In genomic region chr10:25017661-25018060, GRCh38 we compare ENCODE assay signal across 8 cellular contexts. TPM values are rescaled to one million over a fixed set of nuclear protein-coding genes. Genes with fewer than 3 reads are reported as not detected.
A peak's percentile ranks its signal among the peaks of the same experiment; 100 is the strongest.
DNase-seq lines count a peak whose midpoint lies in the region; TF ChIP-seq lines count a peak whose summit lies in the region.

No MANE protein-coding gene starts in this region.

- H2BK15ac ChIP-seq in mesenchymal stem cell (ENCODE audit: low read depth, poor library complexity, severe bottlenecking) = no peak overlapping the region

- H3K27ac ChIP-seq in right atrium auricular region (peak overlapping the region; percentile 92 to 93), ascending aorta (peak overlapping the region; percentile 85 to 88), mesenchymal stem cell (ENCODE audit: low read length, poor library complexity, severe bottlenecking) (no peak overlapping the region), uterus (peak overlapping the region; percentile 91 to 94)

- intact Hi-C loops in cardiac septum (cut with DNase I) (loop anchor here (2.0 kb wide), 1 partner anchor 295 kb away; the partner anchor contains the start of gene ARHGAP21), ascending aorta (cut with DNase I) (loop anchor here (2.0 to 5.0 kb wide), 3 partner anchors 60 to 157 kb away; partner anchors contain the start of gene GPR158), uterus (cut with DNase I; ENCODE audit: low total_unique reads) (no loop called here)

- no peak overlapping the region for H4K8ac ChIP-seq in mesenchymal stem cell (ENCODE audit: low read length)

- H2AFZ ChIP-seq in mesenchymal stem cell (ENCODE audit: low read depth, low read length) = no peak overlapping the region

- no peak overlapping the region for H2AK5ac ChIP-seq in mesenchymal stem cell (ENCODE audit: low read length, severe bottlenecking)

- no peak overlapping the region for H3K4ac ChIP-seq in mesenchymal stem cell (ENCODE audit: low read depth in 1 of 2, low read length in 2 of 2)

- no peaks in the 10 kb centered on the region for H3K36me3 ChIP-seq in right atrium auricular region
- no peaks in the 10 kb centered on the region for H3K36me3 ChIP-seq in ascending aorta
- H3K36me3 ChIP-seq in mesenchymal stem cell (ENCODE audit: control insufficient read depth in 1 of 2, insufficient read depth in 2 of 2, low read depth in 1 of 2, low read length in 2 of 2) = no peaks in the 10 kb centered on the region
- H3K36me3 ChIP-seq in uterus = no peaks in the 10 kb centered on the region

- no peak overlapping the region for H2BK12ac ChIP-seq in mesenchymal stem cell (ENCODE audit: low read length in 2 of 2)

- H3K23ac ChIP-seq in mesenchymal stem cell (ENCODE audit: low read length in 2 of 2) = no peak overlapping the region

- H3K27me3 ChIP-seq in right atrium auricular region (no peaks in the 10 kb centered on the region), ascending aorta (no peaks in the 10 kb centered on the region), mesenchymal stem cell (ENCODE audit: control insufficient read depth in 1 of 2, insufficient read depth in 1 of 2, low read length in 2 of 2) (no peaks in the 10 kb centered on the region), uterus (no peaks in the 10 kb centered on the region)

- no peak overlapping the region for H3K4me2 ChIP-seq in mesenchymal stem cell (ENCODE audit: low read length, poor library complexity, severe bottlenecking)

- H3K9me3 ChIP-seq in right atrium auricular region (no peaks in the 10 kb centered on the region), ascending aorta (no peaks in the 10 kb centered on the region), mesenchymal stem cell (ENCODE audit: control insufficient read depth, low read length) (no peaks in the 10 kb centered on the region), uterus (no peaks in the 10 kb centered on the region)

- WGBS in mesenchymal stem cell = 95% methylated on average over 5 of the region's 6 CpGs

- peaks cover 3% of the 10 kb centered on the region for H3K79me1 ChIP-seq in mesenchymal stem cell (replicated peaks; ENCODE audit: low read length, poor library complexity, severe bottlenecking)

- H2BK120ac ChIP-seq in mesenchymal stem cell (ENCODE audit: low read depth, low read length) = no peak overlapping the region

- H3K4me1 ChIP-seq in right atrium auricular region (peaks cover 0 to 13% of the 10 kb centered on the region in 2 donors), ascending aorta (peaks cover 0 to 9% of the 10 kb centered on the region in 2 donors), mesenchymal stem cell (ENCODE audit: control insufficient read depth, insufficient read depth, low read depth, low read length) (no peaks in the 10 kb centered on the region), uterus (no peaks in the 10 kb centered on the region)

- H3K14ac ChIP-seq in mesenchymal stem cell (ENCODE audit: low read length in 2 of 2) = no peak overlapping the region

- no peak for TF ChIP-seq POLR2A in uterus (IDR thresholded peaks at IDR 0.05)

- H3K18ac ChIP-seq in mesenchymal stem cell (ENCODE audit: low read depth in 1 of 2, low read length in 2 of 2) = no peak overlapping the region

- H2BK5ac ChIP-seq in mesenchymal stem cell (ENCODE audit: low read depth, low read length, poor library complexity, severe bottlenecking) = no peak overlapping the region

- peak overlapping the region; percentile 96 for H3K9ac ChIP-seq in mesenchymal stem cell (ENCODE audit: low read length)

- TF ChIP-seq CTCF in right atrium auricular region (IDR thresholded peaks at IDR 0.05) (no peak), ascending aorta (IDR thresholded peaks at IDR 0.05) (no peak), uterus (IDR thresholded peaks at IDR 0.05) (no peak)

- no peak overlapping the region for H4K91ac ChIP-seq in mesenchymal stem cell (ENCODE audit: low read length)

- H3K4me3 ChIP-seq in right atrium auricular region (no peak overlapping the region), ascending aorta (peak overlapping the region in 1 of 2 donors; percentile 74), mesenchymal stem cell (ENCODE audit: insufficient read depth in 1 of 2, low read depth in 1 of 2, low read length in 2 of 2) (peak overlapping the region in 1 of 2 experiments; percentile 90), uterus (peak overlapping the region; percentile 65 to 68)

- DNase-seq in right atrium auricular region (ENCODE audit: low spot score) = no peak
- no peak for DNase-seq in cardiac septum (ENCODE audit: low spot score)
- no peak for DNase-seq in ascending aorta (ENCODE audit: low spot score in 2 of 2)
- no peak for DNase-seq in mesenchymal stem cell
- no peak for DNase-seq in uterus
- DNase-seq in anterior cingulate cortex (lab: John Stamatoyannopoulos, UW) = no peak
- no peak for DNase-seq in DMS114 treated with DMSO at 0.1 percent for 48 hours (lab: John Stamatoyannopoulos, UW; ENCODE audit: unreplicated experiment)
- DNase-seq in activated CD8-positive, alpha-beta memory T cell treated with anti-CD3 and anti-CD28 coated beads, Interleukin-2, amount 50 U/mL, for 4 hours = no peak

RNA-seq across cellular contexts. Expression of gene THNSL1, which starts 1.2 kb away (rescaled TPM):
- total RNA-seq in right atrium auricular region = 1 to 10 TPM; 1.1 to 2.1 TPM
- 4.3 TPM for total RNA-seq in cardiac septum
- total RNA-seq in ascending aorta = 0.64 TPM
- 0.91 TPM for polyA plus RNA-seq in mesenchymal stem cell (2013, experiment 1 of 2)
- 0.85 TPM for polyA plus RNA-seq in mesenchymal stem cell (2013, experiment 2 of 2)
- 10 to 100 TPM in 1 of 4 donors, 1 to 10 TPM in 3; 1.3 to 17.2 (median 5.1) TPM for total RNA-seq in uterus

RNA-seq across cellular contexts. Expression of gene ENKUR, which starts 1.7 kb away (rescaled TPM):
- total RNA-seq in right atrium auricular region (not detected), cardiac septum (not detected), ascending aorta (not detected), uterus (1 to 10 TPM in 2 of 4 donors, under 1 TPM in 1, not detected in 1; 0.73 to 10.0 (median 2.3) TPM)
- polyA plus RNA-seq in mesenchymal stem cell (2013, experiment 1 of 2) = 0.03 TPM
- polyA plus RNA-seq in mesenchymal stem cell (2013, experiment 2 of 2) = not detected

Comparison
In these comparisons a context has a peak if more than half of its experiments do, and no peak if none do; other contexts are left out.
1. H3K4me3 ChIP-seq: peak in uterus (2 of 2); none in right atrium auricular region (0 of 2).